In the genomic region with DNA sequence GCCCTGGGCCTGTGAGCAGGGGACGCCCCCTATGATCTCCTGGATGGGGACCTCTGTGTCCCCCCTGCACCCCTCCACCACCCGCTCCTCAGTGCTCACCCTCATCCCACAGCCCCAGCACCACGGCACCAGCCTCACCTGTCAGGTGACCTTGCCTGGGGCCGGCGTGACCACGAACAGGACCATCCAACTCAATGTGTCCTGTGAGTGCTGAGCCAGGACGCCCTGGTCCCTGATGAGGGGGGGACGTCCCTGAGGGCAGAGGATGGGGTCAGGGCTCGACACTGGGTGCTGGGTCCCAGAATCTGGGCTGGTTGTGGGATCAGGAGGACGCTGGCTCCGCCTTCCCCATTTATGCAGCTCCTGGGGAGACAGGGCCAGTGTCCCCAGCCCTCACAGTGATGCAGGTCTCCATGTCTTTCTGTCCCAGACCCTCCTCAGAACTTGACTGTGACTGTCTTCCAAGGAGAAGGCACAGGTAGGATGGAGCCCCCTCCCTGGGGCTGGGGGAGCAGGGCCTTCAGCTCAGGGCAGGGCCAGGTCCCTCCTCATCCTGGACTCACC, we compare ENCODE assay signal across 29 cellular contexts. TPM values are rescaled to one million over a fixed set of nuclear protein-coding genes. Genes with fewer than 3 reads are reported as not detected.
"Had no signal": no experiment of that assay in that cellular context is flagged by ENCODE, and none has a peak within 500 bp of the region (broad histone marks: within the 10 kb centered on the region; RNA-seq: fewer than 3 reads in every experiment).

No MANE protein-coding gene starts in this region.

- FAIRE-seq: astrocyte, RCC 7860, TTC549 had no signal

- H3K4me1 Mint-ChIP-seq: activated CD4-positive, alpha-beta memory T cell treated with anti-CD3 and anti-CD28 coated beads, Interleukin-2, amount 10 ng/mL, durations not matched to agents 7 days and 5 days; activated CD4-positive, alpha-beta T cell treated with anti-CD3 and anti-CD28 coated beads, Interleukin-2, amount 10 ng/mL, durations not matched to agents 7 days and 5 days had no signal

- H3K27ac Mint-ChIP-seq: activated CD4-positive, alpha-beta memory T cell treated with anti-CD3 and anti-CD28 coated beads, Interleukin-2, amount 10 ng/mL, durations not matched to agents 7 days and 5 days; activated naive CD4-positive, alpha-beta T cell treated with anti-CD3 and anti-CD28 coated beads for 36 hours; activated naive CD8-positive, alpha-beta T cell; activated T-cell treated with anti-CD3 and anti-CD28 coated beads, Interleukin-2, amount 50 U/mL, for 24 hours; brain; T-cell had no signal

- H3K27me3 ChIP-seq: cardiac muscle cell had no signal

- ATAC-seq: PC-3, T-cell had no signal

- H3K4me3 Mint-ChIP-seq: activated CD4-positive, alpha-beta memory T cell treated with anti-CD3 and anti-CD28 coated beads, Interleukin-2, amount 10 ng/mL, durations not matched to agents 7 days and 5 days; activated CD4-positive, alpha-beta T cell treated with anti-CD3 and anti-CD28 coated beads, Interleukin-2, amount 10 ng/mL, durations not matched to agents 7 days and 5 days; activated naive CD4-positive, alpha-beta T cell treated with anti-CD3 and anti-CD28 coated beads for 36 hours; activated naive CD8-positive, alpha-beta T cell; activated T-cell treated with anti-CD3 and anti-CD28 coated beads, Interleukin-2, amount 50 U/mL, for 24 hours; brain; T-cell had no signal

- H3K27me3 Mint-ChIP-seq: activated T-cell treated with anti-CD3 and anti-CD28 coated beads, Interleukin-2, amount 50 U/mL, for 24 hours had no signal

- H3K9me3 Mint-ChIP-seq: activated CD4-positive, alpha-beta memory T cell treated with anti-CD3 and anti-CD28 coated beads, Interleukin-2, amount 10 ng/mL, durations not matched to agents 7 days and 5 days; activated CD4-positive, alpha-beta T cell treated with anti-CD3 and anti-CD28 coated beads, Interleukin-2, amount 10 ng/mL, durations not matched to agents 7 days and 5 days; activated naive CD4-positive, alpha-beta T cell treated with anti-CD3 and anti-CD28 coated beads for 36 hours; activated T-cell treated with anti-CD3 and anti-CD28 coated beads, Interleukin-2, amount 50 U/mL, for 24 hours; T-cell had no signal

- DNase-seq: activated CD4-positive, alpha-beta memory T cell treated with anti-CD3 and anti-CD28 coated beads, Interleukin-2, amount 10 ng/mL, durations not matched to agents 7 days and 5 days; activated CD4-positive, alpha-beta T cell treated with anti-CD3 and anti-CD28 coated beads, Interleukin-2, amount 10 ng/mL, durations not matched to agents 7 days and 5 days; activated CD4-positive, CD25-positive, alpha-beta regulatory T cell; activated CD8-positive, alpha-beta memory T cell treated with anti-CD3 and anti-CD28 coated beads, Interleukin-2, amount 50 U/mL, for 48 hours; activated effector memory CD4-positive, alpha-beta T cell treated with anti-CD3 and anti-CD28 coated beads, Interleukin-2, amount 50 U/mL, for 16 hours; activated naive CD4-positive, alpha-beta T cell treated with anti-CD3 and anti-CD28 coated beads for 36 hours; activated T-cell treated with anti-CD3 and anti-CD28 coated beads, Interleukin-2, amount 50 U/mL, for 24 hours; amygdala; IMR-90; KG1; NCI-H1092 treated with DMSO at 0.1 percent for 48 hours; NCI-H1417 treated with DMSO at 0.1 percent for 48 hours; NCI-H1694; NCI-H2029; NCI-H510A treated with DMSO at 0.1 percent for 48 hours; NCI-H69; PC-3; T-cell; T-helper 2 cell; T1000 had no signal

- H3K36me3 Mint-ChIP-seq: activated naive CD8-positive, alpha-beta T cell; brain; T-cell had no signal

- H3K36me3 ChIP-seq: cardiac muscle cell had no signal

- H3K4me3 ChIP-seq: cardiac muscle cell, SK-N-MC had no signal

RNA-seq across cellular contexts. Expression of a gene that starts 2.5 kb away (rescaled TPM):
- total RNA-seq: activated CD4-positive, alpha-beta memory T cell treated with anti-CD3 and anti-CD28 coated beads, Interleukin-2, amount 10 ng/mL, durations not matched to agents 7 days and 5 days; activated CD4-positive, alpha-beta T cell treated with anti-CD3 and anti-CD28 coated beads, Interleukin-2, amount 10 ng/mL, durations not matched to agents 7 days and 5 days; activated naive CD4-positive, alpha-beta T cell treated with anti-CD3 and anti-CD28 coated beads for 36 hours; astrocyte; cardiac muscle cell; IMR-90; LHCN-M2; M059J; PC-3 had no signal
- polyA plus RNA-seq: cardiac muscle cell, IMR-90 had no signal

RNA-seq across cellular contexts. Expression of a gene that starts 19.9 kb away (rescaled TPM):
- total RNA-seq: astrocyte, cardiac muscle cell, IMR-90, LHCN-M2, PC-3 had no signal
- polyA plus RNA-seq: cardiac muscle cell had no signal
